ENCODE assay signal across 8 cellular contexts in the genomic region with DNA sequence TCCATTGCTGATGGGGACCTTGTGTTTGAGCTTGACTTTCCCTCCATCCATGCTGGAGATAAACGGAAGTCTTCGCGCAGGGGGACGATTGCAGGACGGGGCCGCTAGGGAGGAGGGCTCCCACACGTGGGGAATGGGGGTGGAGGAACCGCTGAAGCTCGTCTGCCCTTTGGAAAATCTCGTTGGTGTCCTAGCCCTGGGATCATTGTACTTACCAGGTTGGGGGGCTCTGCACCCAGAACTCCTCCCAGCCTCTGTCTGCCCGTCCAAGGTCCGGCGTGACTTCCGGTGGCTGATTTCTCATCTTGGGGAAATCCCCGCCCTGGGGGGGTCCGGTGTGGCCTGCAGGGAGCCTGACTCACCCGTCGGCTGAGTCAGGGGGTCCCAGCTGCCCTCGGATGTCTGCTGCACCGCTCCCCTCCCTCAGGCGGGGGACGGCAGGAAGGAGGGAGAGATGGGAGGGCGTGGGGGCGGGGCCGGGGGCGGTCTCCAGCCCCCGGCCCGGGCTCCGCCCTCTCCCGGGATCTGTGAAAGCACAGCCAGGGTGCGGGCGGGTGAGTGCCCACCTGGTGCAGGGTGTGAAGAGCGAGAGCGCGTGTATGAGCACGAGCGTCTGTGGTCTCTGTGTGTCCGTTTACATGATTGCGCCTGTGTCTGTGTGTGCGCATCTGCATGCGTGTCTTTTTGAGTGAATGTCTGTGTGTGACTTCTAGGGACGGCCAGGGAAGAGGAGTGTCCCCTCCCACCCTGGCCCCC. TPM values are rescaled to one million over a fixed set of nuclear protein-coding genes. Genes with fewer than 3 reads are reported as not detected.
A peak's percentile ranks its signal among the peaks of the same experiment; 100 is the strongest.
DNase-seq lines count a peak whose midpoint lies in the region; ATAC-seq and TF ChIP-seq lines count a peak whose summit lies in the region.

No MANE protein-coding gene starts in this region.

- H3K9ac ChIP-seq in MM.1S (ENCODE audit: low read length) = no peak overlapping the region

- intact Hi-C loops in activated B cell treated with CpG ODN at 0.5 μM for 24 hours (cut with micrococcal nuclease) = loop anchor here (1.0 to 2.0 kb wide), 3 partner anchors 14 to 136 kb away; partner anchors contain the start of gene CLSTN1
- intact Hi-C loops in left lung (cut with DNase I) = no loop called here

- peak overlapping the region; percentile 82 for H3K4me3 Mint-ChIP-seq in activated B cell treated with CpG ODN at 0.5 μM for 24 hours

- ATAC-seq in activated B cell treated with CpG ODN at 0.5 μM for 24 hours (ENCODE audit: low read depth) (peak; percentile 58), left lung (peak; percentile 70)

- H3K27me3 ChIP-seq in MM.1S (replicated peaks; ENCODE audit: insufficient read depth, low read length) (peaks cover 79% of the 10 kb centered on the region), left lung (no peaks in the 10 kb centered on the region)

- no peak for DNase-seq in AG09309 (ENCODE audit: low read depth)
- DNase-seq in GM19240 (ENCODE audit: insufficient read length, low spot score) = peak; percentile 50
- peak; percentile 35 for DNase-seq in MM.1S
- peak; percentile 63 for DNase-seq in activated B cell treated with CpG ODN at 0.5 μM for 24 hours
- DNase-seq in central memory CD4-positive, alpha-beta T cell = peak; percentile 39
- peak; percentile 62 to 87 for DNase-seq in left lung
- DNase-seq in stimulated activated CD4-positive, alpha-beta T cell treated with anti-CD3 and anti-CD28 coated beads, TNF-alpha, amount 100 ng/mL, for 4 hours (ENCODE audit: low read depth in 3 of 3) = peak; percentile 45 to 61 (median 57)
- DNase-seq in putamen (ENCODE audit: low spot score) = no peak

- H3K4me2 ChIP-seq in MM.1S (ENCODE audit: low read depth, low read length) = peak overlapping the region; percentile 92

- peak overlapping the region; percentile 87 for H3K27ac Mint-ChIP-seq in activated B cell treated with CpG ODN at 0.5 μM for 24 hours

- peaks cover 72% of the 10 kb centered on the region for H3K4me1 Mint-ChIP-seq in activated B cell treated with CpG ODN at 0.5 μM for 24 hours

- H3K4me1 ChIP-seq in MM.1S (ENCODE audit: low read length) (peaks cover 3% of the 10 kb centered on the region; the same call in 1 of the 2 replicates), left lung (peaks cover 20 to 79% of the 10 kb centered on the region in 2 donors)

- peaks cover 9% of the 10 kb centered on the region for H3F3A ChIP-seq in MM.1S (ENCODE audit: insufficient read depth, low read length)

- POLR2A ChIA-PET in activated B cell treated with CpG ODN at 0.5 μM for 24 hours (lab: Charles Lee) = interaction anchor here (0.6 to 10.0 kb wide), 13 partner anchors 11 to 148 kb away, joined by 3 to 126 read pairs (median 4); partner anchors contain the start of genes PIK3CD and SLC25A33

- peak overlapping the region; percentile 45 for H3K4me3 ChIP-seq in AG09309 (ENCODE audit: control insufficient read depth, low read depth, low read length)
- peak overlapping the region; percentile 67 for H3K4me3 ChIP-seq in MM.1S (ENCODE audit: low read length)
- peak overlapping the region; percentile 46 to 59 for H3K4me3 ChIP-seq in left lung

- no peaks in the 10 kb centered on the region for H3K27me3 Mint-ChIP-seq in activated B cell treated with CpG ODN at 0.5 μM for 24 hours

- no peaks in the 10 kb centered on the region for H3K36me3 ChIP-seq in MM.1S (replicated peaks; ENCODE audit: insufficient read depth, low read length)
- H3K36me3 ChIP-seq in left lung = peaks cover 0 to 8% of the 10 kb centered on the region in 2 donors

- H3K79me2 ChIP-seq in MM.1S (ENCODE audit: low read length) = no peaks in the 10 kb centered on the region

- peak overlapping the region; percentile 72 for H2AFZ ChIP-seq in MM.1S (ENCODE audit: low read length)

- TF ChIP-seq CTCF in AG09309 (IDR thresholded peaks at IDR 0.05; ENCODE audit: control insufficient read depth, insufficient read depth, low read depth, low read length, missing control alignments) = no peak
- no peak for TF ChIP-seq CTCF in MM.1S (IDR thresholded peaks at IDR 0.05; ENCODE audit: low read length)
- no peak for TF ChIP-seq CTCF in activated B cell treated with CpG ODN at 0.5 μM for 24 hours (IDR thresholded peaks at IDR 0.05)
- TF ChIP-seq CTCF in left lung (IDR thresholded peaks at IDR 0.05) = no peak

- H3K9me3 Mint-ChIP-seq in activated B cell treated with CpG ODN at 0.5 μM for 24 hours = no peaks in the 10 kb centered on the region

- CTCF ChIA-PET in activated B cell treated with CpG ODN at 0.5 μM for 24 hours (lab: Charles Lee) = interaction anchor here (0.8 to 4.3 kb wide), 4 partner anchors 32 to 72 kb away, joined by 3 to 33 read pairs (median 4); partner anchors contain the start of gene PIK3CD

- no peaks in the 10 kb centered on the region for H4K20me1 ChIP-seq in MM.1S (ENCODE audit: insufficient read depth, low read length)

- no peaks in the 10 kb centered on the region for H3K9me2 ChIP-seq in MM.1S (replicated peaks; ENCODE audit: insufficient read depth, low read length)

- no peak overlapping the region for H3K27ac ChIP-seq in MM.1S (ENCODE audit: low read length)
- H3K27ac ChIP-seq in left lung = peak overlapping the region; percentile 48 to 65

- H3K36me3 Mint-ChIP-seq in activated B cell treated with CpG ODN at 0.5 μM for 24 hours (ENCODE audit: low read depth) = peaks cover 33% of the 10 kb centered on the region

- H3K9me3 ChIP-seq in MM.1S (replicated peaks; ENCODE audit: insufficient read depth, low read length) (no peaks in the 10 kb centered on the region), left lung (no peaks in the 10 kb centered on the region)

RNA-seq across cellular contexts. Expression of gene PIK3CD, which starts 35.8 kb away (rescaled TPM):
- total RNA-seq in activated B cell treated with CpG ODN at 0.5 μM for 24 hours = 238 and 265 TPM in 2 replicates
- total RNA-seq in left lung = 10 to 100 TPM; 12.9 to 44.2 TPM

Comparison
In these comparisons a context has a peak if more than half of its experiments do, and no peak if none do; other contexts are left out.
1. DNase-seq: peak in GM19240 (single experiment), MM.1S (single experiment), activated B cell treated with CpG ODN at 0.5 μM for 24 hours (single experiment), central memory CD4-positive, alpha-beta T cell (single experiment), left lung (2 of 2) and stimulated activated CD4-positive, alpha-beta T cell treated with anti-CD3 and anti-CD28 coated beads, TNF-alpha, amount 100 ng/mL, for 4 hours (3 of 3); none in AG09309 (single experiment) and putamen (single experiment).
2. Peak in every context shown above with its lines, with median percentiles within 50 percentile points of each other: H3K4me3 ChIP-seq.